In the genomic region with DNA sequence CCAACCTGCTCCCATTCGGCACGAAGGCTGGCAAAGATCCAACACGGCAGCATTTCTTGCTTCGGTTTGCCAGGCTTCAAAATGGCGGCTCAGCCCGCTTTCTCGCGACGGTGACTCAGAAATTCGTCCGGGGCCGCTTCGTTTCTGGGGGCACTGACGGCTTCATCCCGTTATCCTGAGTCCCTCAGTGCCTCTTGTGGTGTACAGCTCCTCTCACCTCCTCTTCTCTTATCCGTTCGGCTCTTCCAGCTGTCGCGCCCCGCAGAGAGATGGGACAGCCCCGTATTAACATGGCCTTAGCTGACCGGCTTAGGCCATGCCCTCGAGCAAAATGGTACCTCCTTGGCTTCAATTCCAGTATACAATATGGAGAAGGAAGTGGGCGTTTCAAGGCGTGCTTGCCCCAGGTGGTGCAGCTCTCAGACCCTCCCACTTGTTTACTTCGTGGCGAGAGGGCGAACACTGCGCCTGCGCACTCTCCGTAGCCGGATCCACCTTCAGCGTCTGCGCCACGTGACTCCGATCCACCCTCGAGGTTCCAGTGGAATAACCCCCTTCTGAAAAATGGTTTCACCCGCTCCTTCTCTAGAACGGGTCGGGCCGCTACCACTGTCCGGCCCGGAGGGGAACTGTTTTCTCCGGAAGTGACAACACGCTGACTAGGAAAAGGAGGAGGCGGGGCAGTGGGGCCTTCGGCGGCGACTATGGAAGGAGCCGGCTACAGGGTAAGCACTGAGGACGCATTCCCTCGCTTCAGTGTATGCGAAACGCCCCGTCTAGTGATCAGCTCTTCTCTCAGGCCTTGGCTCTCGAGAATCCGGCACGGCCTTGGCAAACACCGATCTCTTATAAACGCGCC, we compare ENCODE assay signal across 1 cellular context.
TF ChIP-seq lines count a peak whose summit lies in the region.

A gene (minus strand): TSS at position 336 of the 859 bp plus-strand sequence. CDS start 4,060 bp downstream, outside the sequence.
A gene (plus strand): TSS at position 683 of the 859 bp plus-strand sequence. CDS start 22 bp downstream, at position 705.

TF ChIP-seq in HepG2, 621 proteins besides CTCF, POLR2A, EP300 and RAD21 (continued from another document and continues in another):
- TF ChIP-seq HNRNPH1 (optimal IDR thresholded peaks at IDR 0.05; ENCODE audit: low read depth, low read length), result peak; percentile 35
- no peak; the same call in 1 of the 2 replicates for TF ChIP-seq PCBP1 (IDR thresholded peaks at IDR 0.05; ENCODE audit: borderline replicate concordance, low read depth, low read length)
- no peak for TF ChIP-seq SOX6 (IDR thresholded peaks at IDR 0.05)
- TF ChIP-seq SOX6 (CRISPR knock-in tag; IDR thresholded peaks at IDR 0.05), result no peak
- TF ChIP-seq GFI1 (CRISPR knock-in tag; IDR thresholded peaks at IDR 0.05; ENCODE audit: borderline replicate concordance), result no peak
- TF ChIP-seq ZNF337 (CRISPR knock-in tag; IDR thresholded peaks at IDR 0.05; ENCODE audit: borderline replicate concordance, low read depth), result no peak
- TF ChIP-seq, protein P1, sequence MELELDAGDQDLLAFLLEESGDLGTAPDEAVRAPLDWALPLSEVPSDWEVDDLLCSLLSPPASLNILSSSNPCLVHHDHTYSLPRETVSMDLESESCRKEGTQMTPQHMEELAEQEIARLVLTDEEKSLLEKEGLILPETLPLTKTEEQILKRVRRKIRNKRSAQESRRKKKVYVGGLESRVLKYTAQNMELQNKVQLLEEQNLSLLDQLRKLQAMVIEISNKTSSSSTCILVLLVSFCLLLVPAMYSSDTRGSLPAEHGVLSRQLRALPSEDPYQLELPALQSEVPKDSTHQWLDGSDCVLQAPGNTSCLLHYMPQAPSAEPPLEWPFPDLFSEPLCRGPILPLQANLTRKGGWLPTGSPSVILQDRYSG (CRISPR knock-in tag; IDR thresholded peaks at IDR 0.05), result no peak
- TF ChIP-seq U2AF2 (IDR thresholded peaks at IDR 0.05; ENCODE audit: low read depth, low read length), result no peak
- TF ChIP-seq GATAD1 (CRISPR knock-in tag; IDR thresholded peaks at IDR 0.05), result peak; percentile 82
- TF ChIP-seq SP4 (CRISPR knock-in tag; IDR thresholded peaks at IDR 0.05), result peak; percentile 83
- TF ChIP-seq ZNF230 (CRISPR knock-in tag; IDR thresholded peaks at IDR 0.05), result no peak; the same call in 1 of the 2 replicates
- TF ChIP-seq, protein P2, sequence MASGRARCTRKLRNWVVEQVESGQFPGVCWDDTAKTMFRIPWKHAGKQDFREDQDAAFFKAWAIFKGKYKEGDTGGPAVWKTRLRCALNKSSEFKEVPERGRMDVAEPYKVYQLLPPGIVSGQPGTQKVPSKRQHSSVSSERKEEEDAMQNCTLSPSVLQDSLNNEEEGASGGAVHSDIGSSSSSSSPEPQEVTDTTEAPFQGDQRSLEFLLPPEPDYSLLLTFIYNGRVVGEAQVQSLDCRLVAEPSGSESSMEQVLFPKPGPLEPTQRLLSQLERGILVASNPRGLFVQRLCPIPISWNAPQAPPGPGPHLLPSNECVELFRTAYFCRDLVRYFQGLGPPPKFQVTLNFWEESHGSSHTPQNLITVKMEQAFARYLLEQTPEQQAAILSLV (CRISPR knock-in tag; IDR thresholded peaks at IDR 0.05; ENCODE audit: borderline replicate concordance), result no peak
- TF ChIP-seq RFXANK (CRISPR knock-in tag; IDR thresholded peaks at IDR 0.05), result peak; percentile 27; the same call in 1 of the 2 replicates
- peak; percentile 24; the same call in 1 of the 2 replicates for TF ChIP-seq ZBTB7B (CRISPR knock-in tag; IDR thresholded peaks at IDR 0.05)
- TF ChIP-seq, protein P3, sequence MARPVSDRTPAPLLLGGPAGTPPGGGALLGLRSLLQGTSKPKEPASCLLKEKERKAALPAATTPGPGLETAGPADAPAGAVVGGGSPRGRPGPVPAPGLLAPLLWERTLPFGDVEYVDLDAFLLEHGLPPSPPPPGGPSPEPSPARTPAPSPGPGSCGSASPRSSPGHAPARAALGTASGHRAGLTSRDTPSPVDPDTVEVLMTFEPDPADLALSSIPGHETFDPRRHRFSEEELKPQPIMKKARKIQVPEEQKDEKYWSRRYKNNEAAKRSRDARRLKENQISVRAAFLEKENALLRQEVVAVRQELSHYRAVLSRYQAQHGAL (CRISPR knock-in tag; IDR thresholded peaks at IDR 0.05; ENCODE audit: not compliant biosample characterization), result no peak
- TF ChIP-seq, protein P4, sequence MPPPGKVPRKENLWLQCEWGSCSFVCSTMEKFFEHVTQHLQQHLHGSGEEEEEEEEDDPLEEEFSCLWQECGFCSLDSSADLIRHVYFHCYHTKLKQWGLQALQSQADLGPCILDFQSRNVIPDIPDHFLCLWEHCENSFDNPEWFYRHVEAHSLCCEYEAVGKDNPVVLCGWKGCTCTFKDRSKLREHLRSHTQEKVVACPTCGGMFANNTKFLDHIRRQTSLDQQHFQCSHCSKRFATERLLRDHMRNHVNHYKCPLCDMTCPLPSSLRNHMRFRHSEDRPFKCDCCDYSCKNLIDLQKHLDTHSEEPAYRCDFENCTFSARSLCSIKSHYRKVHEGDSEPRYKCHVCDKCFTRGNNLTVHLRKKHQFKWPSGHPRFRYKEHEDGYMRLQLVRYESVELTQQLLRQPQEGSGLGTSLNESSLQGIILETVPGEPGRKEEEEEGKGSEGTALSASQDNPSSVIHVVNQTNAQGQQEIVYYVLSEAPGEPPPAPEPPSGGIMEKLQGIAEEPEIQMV (CRISPR knock-in tag; IDR thresholded peaks at IDR 0.05; ENCODE audit: low read depth), result no peak
- peak; percentile 91 for TF ChIP-seq FOXA3 (CRISPR knock-in tag; IDR thresholded peaks at IDR 0.05)
- TF ChIP-seq NFE2L1 (CRISPR knock-in tag; IDR thresholded peaks at IDR 0.05; ENCODE audit: borderline replicate concordance), result no peak
- TF ChIP-seq STAG1 (CRISPR knock-in tag; IDR thresholded peaks at IDR 0.05), result no peak
- no peak for TF ChIP-seq GPN1 (CRISPR knock-in tag; IDR thresholded peaks at IDR 0.05; ENCODE audit: borderline replicate concordance)
- TF ChIP-seq, protein P5, sequence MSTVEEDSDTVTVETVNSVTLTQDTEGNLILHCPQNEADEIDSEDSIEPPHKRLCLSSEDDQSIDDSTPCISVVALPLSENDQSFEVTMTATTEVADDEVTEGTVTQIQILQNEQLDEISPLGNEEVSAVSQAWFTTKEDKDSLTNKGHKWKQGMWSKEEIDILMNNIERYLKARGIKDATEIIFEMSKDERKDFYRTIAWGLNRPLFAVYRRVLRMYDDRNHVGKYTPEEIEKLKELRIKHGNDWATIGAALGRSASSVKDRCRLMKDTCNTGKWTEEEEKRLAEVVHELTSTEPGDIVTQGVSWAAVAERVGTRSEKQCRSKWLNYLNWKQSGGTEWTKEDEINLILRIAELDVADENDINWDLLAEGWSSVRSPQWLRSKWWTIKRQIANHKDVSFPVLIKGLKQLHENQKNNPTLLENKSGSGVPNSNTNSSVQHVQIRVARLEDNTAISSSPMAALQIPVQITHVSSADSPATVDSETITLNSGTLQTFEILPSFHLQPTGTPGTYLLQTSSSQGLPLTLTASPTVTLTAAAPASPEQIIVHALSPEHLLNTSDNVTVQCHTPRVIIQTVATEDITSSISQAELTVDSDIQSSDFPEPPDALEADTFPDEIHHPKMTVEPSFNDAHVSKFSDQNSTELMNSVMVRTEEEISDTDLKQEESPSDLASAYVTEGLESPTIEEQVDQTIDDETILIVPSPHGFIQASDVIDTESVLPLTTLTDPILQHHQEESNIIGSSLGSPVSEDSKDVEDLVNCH (CRISPR knock-in tag; IDR thresholded peaks at IDR 0.05), result no peak
- TF ChIP-seq GTF3A (CRISPR knock-in tag; conservative IDR thresholded peaks at IDR 0.05), result no peak; the same call in 1 of the 2 replicates
- TF ChIP-seq, protein P6, sequence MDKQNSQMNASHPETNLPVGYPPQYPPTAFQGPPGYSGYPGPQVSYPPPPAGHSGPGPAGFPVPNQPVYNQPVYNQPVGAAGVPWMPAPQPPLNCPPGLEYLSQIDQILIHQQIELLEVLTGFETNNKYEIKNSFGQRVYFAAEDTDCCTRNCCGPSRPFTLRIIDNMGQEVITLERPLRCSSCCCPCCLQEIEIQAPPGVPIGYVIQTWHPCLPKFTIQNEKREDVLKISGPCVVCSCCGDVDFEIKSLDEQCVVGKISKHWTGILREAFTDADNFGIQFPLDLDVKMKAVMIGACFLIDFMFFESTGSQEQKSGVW (CRISPR knock-in tag; IDR thresholded peaks at IDR 0.05; ENCODE audit: borderline replicate concordance), result no peak
- TF ChIP-seq THYN1 (CRISPR knock-in tag; IDR thresholded peaks at IDR 0.05; ENCODE audit: borderline replicate concordance, low read depth), result no peak
- TF ChIP-seq SMAD9 (CRISPR knock-in tag; IDR thresholded peaks at IDR 0.05), result no peak
- no peak for TF ChIP-seq SNRNP70 (IDR thresholded peaks at IDR 0.05; ENCODE audit: low read depth, low read length)
- TF ChIP-seq ZFP1 (CRISPR knock-in tag; IDR thresholded peaks at IDR 0.05), result no peak
- TF ChIP-seq, protein P7, sequence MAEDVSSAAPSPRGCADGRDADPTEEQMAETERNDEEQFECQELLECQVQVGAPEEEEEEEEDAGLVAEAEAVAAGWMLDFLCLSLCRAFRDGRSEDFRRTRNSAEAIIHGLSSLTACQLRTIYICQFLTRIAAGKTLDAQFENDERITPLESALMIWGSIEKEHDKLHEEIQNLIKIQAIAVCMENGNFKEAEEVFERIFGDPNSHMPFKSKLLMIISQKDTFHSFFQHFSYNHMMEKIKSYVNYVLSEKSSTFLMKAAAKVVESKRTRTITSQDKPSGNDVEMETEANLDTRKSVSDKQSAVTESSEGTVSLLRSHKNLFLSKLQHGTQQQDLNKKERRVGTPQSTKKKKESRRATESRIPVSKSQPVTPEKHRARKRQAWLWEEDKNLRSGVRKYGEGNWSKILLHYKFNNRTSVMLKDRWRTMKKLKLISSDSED (CRISPR knock-in tag; IDR thresholded peaks at IDR 0.05), result 0 out of 2 replicates have a peak, but pooled peaks have one; percentile 58
- TF ChIP-seq SYNCRIP (IDR thresholded peaks at IDR 0.05; ENCODE audit: insufficient read depth, low read depth, low read length), result no peak
- peak; percentile 45; the same call in 1 of the 2 replicates for TF ChIP-seq MEF2D (CRISPR knock-in tag; IDR thresholded peaks at IDR 0.05)
- TF ChIP-seq, protein P8, sequence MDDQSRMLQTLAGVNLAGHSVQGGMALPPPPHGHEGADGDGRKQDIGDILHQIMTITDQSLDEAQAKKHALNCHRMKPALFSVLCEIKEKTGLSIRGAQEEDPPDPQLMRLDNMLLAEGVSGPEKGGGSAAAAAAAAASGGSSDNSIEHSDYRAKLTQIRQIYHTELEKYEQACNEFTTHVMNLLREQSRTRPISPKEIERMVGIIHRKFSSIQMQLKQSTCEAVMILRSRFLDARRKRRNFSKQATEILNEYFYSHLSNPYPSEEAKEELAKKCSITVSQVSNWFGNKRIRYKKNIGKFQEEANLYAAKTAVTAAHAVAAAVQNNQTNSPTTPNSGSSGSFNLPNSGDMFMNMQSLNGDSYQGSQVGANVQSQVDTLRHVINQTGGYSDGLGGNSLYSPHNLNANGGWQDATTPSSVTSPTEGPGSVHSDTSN (CRISPR knock-in tag; IDR thresholded peaks at IDR 0.05; ENCODE audit: borderline replicate concordance), result no peak
- peak; percentile 78 for TF ChIP-seq ZMAT3 (CRISPR knock-in tag; conservative IDR thresholded peaks at IDR 0.05)
- no peak for TF ChIP-seq NR1H2 (CRISPR knock-in tag; IDR thresholded peaks at IDR 0.05; ENCODE audit: borderline replicate concordance, low read depth)
- TF ChIP-seq, protein P9, sequence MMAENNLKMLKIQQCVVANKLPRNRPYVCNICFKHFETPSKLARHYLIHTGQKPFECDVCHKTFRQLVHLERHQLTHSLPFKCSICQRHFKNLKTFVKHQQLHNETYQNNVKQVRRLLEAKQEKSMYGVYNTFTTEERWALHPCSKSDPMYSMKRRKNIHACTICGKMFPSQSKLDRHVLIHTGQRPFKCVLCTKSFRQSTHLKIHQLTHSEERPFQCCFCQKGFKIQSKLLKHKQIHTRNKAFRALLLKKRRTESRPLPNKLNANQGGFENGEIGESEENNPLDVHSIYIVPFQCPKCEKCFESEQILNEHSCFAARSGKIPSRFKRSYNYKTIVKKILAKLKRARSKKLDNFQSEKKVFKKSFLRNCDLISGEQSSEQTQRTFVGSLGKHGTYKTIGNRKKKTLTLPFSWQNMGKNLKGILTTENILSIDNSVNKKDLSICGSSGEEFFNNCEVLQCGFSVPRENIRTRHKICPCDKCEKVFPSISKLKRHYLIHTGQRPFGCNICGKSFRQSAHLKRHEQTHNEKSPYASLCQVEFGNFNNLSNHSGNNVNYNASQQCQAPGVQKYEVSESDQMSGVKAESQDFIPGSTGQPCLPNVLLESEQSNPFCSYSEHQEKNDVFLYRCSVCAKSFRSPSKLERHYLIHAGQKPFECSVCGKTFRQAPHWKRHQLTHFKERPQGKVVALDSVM (CRISPR knock-in tag; IDR thresholded peaks at IDR 0.05), result no peak
- 0 out of 2 replicates have a peak, but pooled peaks have one; percentile 1 for TF ChIP-seq ZBTB3 (CRISPR knock-in tag; IDR thresholded peaks at IDR 0.05; ENCODE audit: borderline replicate concordance, low read depth)
- TF ChIP-seq MAFG (CRISPR knock-in tag; IDR thresholded peaks at IDR 0.05), result no peak
- no peak for TF ChIP-seq RFX1 (IDR thresholded peaks at IDR 0.05)
- TF ChIP-seq, protein P10, sequence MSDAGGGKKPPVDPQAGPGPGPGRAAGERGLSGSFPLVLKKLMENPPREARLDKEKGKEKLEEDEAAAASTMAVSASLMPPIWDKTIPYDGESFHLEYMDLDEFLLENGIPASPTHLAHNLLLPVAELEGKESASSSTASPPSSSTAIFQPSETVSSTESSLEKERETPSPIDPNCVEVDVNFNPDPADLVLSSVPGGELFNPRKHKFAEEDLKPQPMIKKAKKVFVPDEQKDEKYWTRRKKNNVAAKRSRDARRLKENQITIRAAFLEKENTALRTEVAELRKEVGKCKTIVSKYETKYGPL (CRISPR knock-in tag; IDR thresholded peaks at IDR 0.05), result no peak
- no peak for TF ChIP-seq KDM2A (CRISPR knock-in tag; IDR thresholded peaks at IDR 0.05; ENCODE audit: borderline replicate concordance, low read depth)
- TF ChIP-seq, protein P11, sequence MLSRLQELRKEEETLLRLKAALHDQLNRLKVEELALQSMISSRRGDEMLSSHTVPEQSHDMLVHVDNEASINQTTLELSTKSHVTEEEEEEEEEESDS (CRISPR knock-in tag; IDR thresholded peaks at IDR 0.05; ENCODE audit: borderline replicate concordance), result 0 out of 2 replicates have a peak, but pooled peaks have one; percentile 82
- peak; percentile 65 for TF ChIP-seq KMT2B (CRISPR knock-in tag; IDR thresholded peaks at IDR 0.05)
- no peak for TF ChIP-seq ZNF75D (CRISPR knock-in tag; IDR thresholded peaks at IDR 0.05; ENCODE audit: borderline replicate concordance)
- no peak for TF ChIP-seq SETDB1 (CRISPR knock-in tag; IDR thresholded peaks at IDR 0.05; ENCODE audit: borderline replicate concordance)
- TF ChIP-seq TAF15 (IDR thresholded peaks at IDR 0.05; ENCODE audit: low read depth, low read length, poor library complexity, severe bottlenecking), result no peak
- TF ChIP-seq ZNF180 (CRISPR knock-in tag; IDR thresholded peaks at IDR 0.05; ENCODE audit: borderline replicate concordance, low read depth), result no peak
- TF ChIP-seq, protein P12, sequence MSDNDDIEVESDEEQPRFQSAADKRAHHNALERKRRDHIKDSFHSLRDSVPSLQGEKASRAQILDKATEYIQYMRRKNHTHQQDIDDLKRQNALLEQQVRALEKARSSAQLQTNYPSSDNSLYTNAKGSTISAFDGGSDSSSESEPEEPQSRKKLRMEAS (IDR thresholded peaks at IDR 0.05), result peak; percentile 96
- no peak for TF ChIP-seq ZNF225 (CRISPR knock-in tag; IDR thresholded peaks at IDR 0.05)
- TF ChIP-seq RARG (CRISPR knock-in tag; IDR thresholded peaks at IDR 0.05; ENCODE audit: low read depth), result no peak
- TF ChIP-seq ZNF670 (CRISPR knock-in tag; IDR thresholded peaks at IDR 0.05; ENCODE audit: borderline replicate concordance), result peak; percentile 60; the same call in 1 of the 2 replicates
- no peak for TF ChIP-seq SIN3B (IDR thresholded peaks at IDR 0.05; ENCODE audit: low read length)
